In the genomic region with DNA sequence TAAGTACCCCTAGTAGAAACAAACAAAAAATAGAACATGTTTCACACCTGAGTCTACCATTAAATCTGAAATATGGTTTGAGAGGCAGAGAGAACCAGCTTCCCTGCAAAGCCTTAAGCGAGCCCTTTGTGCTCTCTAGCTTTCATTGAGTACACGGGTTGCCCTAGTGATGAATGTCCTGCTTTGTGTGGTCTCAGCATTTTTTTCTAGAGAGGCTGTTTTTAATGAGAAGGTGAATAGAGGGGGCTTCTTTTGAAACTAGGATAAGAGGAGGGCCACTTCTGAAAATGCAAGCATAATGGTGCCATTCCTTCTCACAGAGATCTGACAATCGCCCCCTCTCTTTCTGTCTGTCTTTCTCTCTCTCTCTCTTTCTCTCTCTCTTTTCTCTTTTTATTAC, we compare ENCODE assay signal across 30 cellular contexts.
DNase-seq lines count a peak whose midpoint lies in the region; ATAC-seq and TF ChIP-seq lines count a peak whose summit lies in the region.
"Had no signal": no experiment of that assay in that cellular context is flagged by ENCODE, and none has a peak within 500 bp of the region (broad histone marks: within the 10 kb centered on the region; RNA-seq: fewer than 3 reads in every experiment).

No MANE protein-coding gene starts in this region.

- peaks cover 47% of the 10 kb centered on the region for H3K4me1 Mint-ChIP-seq in WTC11
- H3K4me1 Mint-ChIP-seq: stimulated activated memory B cell treated with anti-CD40 and anti-IgM and Interleukin-4, amounts not matched to agents 10 μg/mL and 1 μg/mL and 100 μg/mL, for 72 hours had no signal

- no peaks in the 10 kb centered on the region for H3K36me3 Mint-ChIP-seq in WTC11
- H3K36me3 Mint-ChIP-seq: stimulated activated memory B cell treated with anti-CD40 and anti-IgM and Interleukin-4, amounts not matched to agents 10 μg/mL and 1 μg/mL and 100 μg/mL, for 72 hours had no signal

- H3K9ac ChIP-seq in HUES48 (ENCODE audit: low read depth, low read length) (no peak overlapping the region), parathyroid adenoma (no peak overlapping the region)
- H3K9ac ChIP-seq: BLaER1 treated with 17β-estradiol and CSF1 and Interleukin-3, amounts not matched to agents 10 nM and 100 nM had no signal

- ATAC-seq in WTC11 (peak; percentile 61), left lobe of liver (no peak), GM18858 (IDR thresholded peaks at IDR 0.05; ENCODE audit: unreplicated experiment) (no peak)
- ATAC-seq: activated CD8-positive, alpha-beta T cell treated with anti-CD3 and anti-CD28 coated beads, Interleukin-2, amount 10 ng/mL, durations not matched to agents 7 days and 5 days; esophagus mucosa; GM12878; HCT116; HepG2; stimulated activated memory B cell treated with anti-CD40 and anti-IgM and Interleukin-4, amounts not matched to agents 10 μg/mL and 1 μg/mL and 100 μg/mL, for 72 hours had no signal

- CTCF ChIA-PET in WTC11 (lab: Charles Lee) = interaction anchor here (0.6 to 1.3 kb wide), 4 partner anchors 30 to 165 kb away, joined by 3 to 7 read pairs (median 4); a partner anchor contains a TSS

- H3K27ac ChIP-seq in HUES48 (ENCODE audit: low read depth, low read length) (peak overlapping the region; percentile 50), parathyroid adenoma (peak overlapping the region; percentile 3)
- H3K27ac ChIP-seq: BLaER1 treated with 17β-estradiol and CSF1 and Interleukin-3, amounts not matched to agents 10 nM and 100 nM; SJCRH30; spleen; suprapubic skin; uterus had no signal

- 0 out of 2 replicates have a peak, but pooled peaks cover 1% of the 10 kb centered on the region for H3K9me3 Mint-ChIP-seq in WTC11

- H3K36me3 ChIP-seq in HUES48 (ENCODE audit: control insufficient read depth, insufficient read depth, low read length) = no peaks in the 10 kb centered on the region
- no peaks in the 10 kb centered on the region for H3K36me3 ChIP-seq in parathyroid adenoma (ENCODE audit: control insufficient read depth, insufficient read depth, low read length)
- H3K36me3 ChIP-seq: BLaER1 treated with 17β-estradiol and CSF1 and Interleukin-3, amounts not matched to agents 10 nM and 100 nM; SJCRH30; spleen; suprapubic skin; uterus had no signal

- H3K4me3 Mint-ChIP-seq in WTC11 = no peak overlapping the region
- H3K4me3 Mint-ChIP-seq: activated CD8-positive, alpha-beta T cell treated with anti-CD3 and anti-CD28 coated beads, Interleukin-2, amount 10 ng/mL, durations not matched to agents 7 days and 5 days; stimulated activated memory B cell treated with anti-CD40 and anti-IgM and Interleukin-4, amounts not matched to agents 10 μg/mL and 1 μg/mL and 100 μg/mL, for 72 hours had no signal

- no peak for TF ChIP-seq CTCF in WTC11 (IDR thresholded peaks at IDR 0.05)
- TF ChIP-seq CTCF in parathyroid adenoma (IDR thresholded peaks at IDR 0.05) = no peak

- H2AFZ ChIP-seq in parathyroid adenoma = peak overlapping the region; percentile 36

- H3K9me3 ChIP-seq in HUES48 (ENCODE audit: control insufficient read depth, insufficient read depth, low read length) = no peaks in the 10 kb centered on the region
- no peaks in the 10 kb centered on the region for H3K9me3 ChIP-seq in parathyroid adenoma (ENCODE audit: control insufficient read depth, low read length)
- H3K9me3 ChIP-seq: Caco-2, spleen, suprapubic skin, uterus had no signal

- H3K4me1 ChIP-seq in HUES48 (ENCODE audit: control insufficient read depth, insufficient read depth, low read length) (peaks cover 40% of the 10 kb centered on the region), parathyroid adenoma (peaks cover 33% of the 10 kb centered on the region)
- H3K4me1 ChIP-seq: Caco-2, suprapubic skin, uterus had no signal

- no peak overlapping the region for H3K4me2 ChIP-seq in parathyroid adenoma (ENCODE audit: low read length)
- H3K4me2 ChIP-seq: BLaER1 treated with 17β-estradiol and CSF1 and Interleukin-3, amounts not matched to agents 10 nM and 100 nM had no signal

- DNase-seq in WTC11 (ENCODE audit: low spot score) (no peak), globus pallidus (ENCODE audit: low spot score) (peak; percentile 40), DMS79 (lab: John Stamatoyannopoulos, UW) (no peak), left lobe of liver (ENCODE audit: low spot score) (no peak), NCI-H1694 treated with DMSO at 0.1 percent for 48 hours (lab: John Stamatoyannopoulos, UW) (no peak)
- DNase-seq: ACHN; activated CD4-positive, CD25-positive, alpha-beta regulatory T cell treated with anti-CD3 and anti-CD28 coated beads, Interleukin-2, amount 50 U/mL, for 72 hours; activated CD8-positive, alpha-beta T cell treated with anti-CD3 and anti-CD28 coated beads, Interleukin-2, amount 10 ng/mL, durations not matched to agents 7 days and 5 days; activated gamma-delta T cell; Caco-2; effector memory CD4-positive, alpha-beta T cell; foreskin melanocyte; Kasumi-1; NCI-H2029; NCI-H524; SJCRH30; spleen; stimulated activated CD4-positive, alpha-beta T cell treated with anti-CD3 and anti-CD28 coated beads, Interleukin-4, amount 100 ng/mL, for 1 hour; uterus had no signal

- no peaks in the 10 kb centered on the region for H3K79me2 ChIP-seq in parathyroid adenoma

- H3K4me3 ChIP-seq in HUES48 (ENCODE audit: low read depth, low read length) (no peak overlapping the region), parathyroid adenoma (ENCODE audit: low read depth, low read length) (no peak overlapping the region)
- H3K4me3 ChIP-seq: BLaER1 treated with 17β-estradiol and CSF1 and Interleukin-3, amounts not matched to agents 10 nM and 100 nM; GM12878; lung; SJCRH30; spleen; suprapubic skin; uterus had no signal

- no peaks in the 10 kb centered on the region for H3K27me3 Mint-ChIP-seq in WTC11 (ENCODE audit: low read depth)

- H3K27ac Mint-ChIP-seq in WTC11 = no peak overlapping the region
- H3K27ac Mint-ChIP-seq: activated CD8-positive, alpha-beta T cell treated with anti-CD3 and anti-CD28 coated beads, Interleukin-2, amount 10 ng/mL, durations not matched to agents 7 days and 5 days; stimulated activated memory B cell treated with anti-CD40 and anti-IgM and Interleukin-4, amounts not matched to agents 10 μg/mL and 1 μg/mL and 100 μg/mL, for 72 hours had no signal

- H3K27me3 ChIP-seq in HUES48 (ENCODE audit: control insufficient read depth, insufficient read depth, low read length) (no peaks in the 10 kb centered on the region), parathyroid adenoma (ENCODE audit: control insufficient read depth, insufficient read depth, low read length) (no peaks in the 10 kb centered on the region)
- H3K27me3 ChIP-seq: BLaER1 treated with 17β-estradiol and CSF1 and Interleukin-3, amounts not matched to agents 10 nM and 100 nM; SJCRH30; spleen; suprapubic skin; uterus had no signal

- POLR2A ChIA-PET in WTC11 (lab: Charles Lee) = interaction anchor here (0.9 kb wide), 1 partner anchor 17 kb away, joined by 3 read pairs; no protein-coding TSS in a partner anchor

TF ChIP-seq in WTC11, 78 proteins besides CTCF, POLR2A, EP300 and RAD21:
- TF ChIP-seq JAZF1 (CRISPR knock-in tag; IDR thresholded peaks at IDR 0.05) = no peak
- TF ChIP-seq, protein P1, sequence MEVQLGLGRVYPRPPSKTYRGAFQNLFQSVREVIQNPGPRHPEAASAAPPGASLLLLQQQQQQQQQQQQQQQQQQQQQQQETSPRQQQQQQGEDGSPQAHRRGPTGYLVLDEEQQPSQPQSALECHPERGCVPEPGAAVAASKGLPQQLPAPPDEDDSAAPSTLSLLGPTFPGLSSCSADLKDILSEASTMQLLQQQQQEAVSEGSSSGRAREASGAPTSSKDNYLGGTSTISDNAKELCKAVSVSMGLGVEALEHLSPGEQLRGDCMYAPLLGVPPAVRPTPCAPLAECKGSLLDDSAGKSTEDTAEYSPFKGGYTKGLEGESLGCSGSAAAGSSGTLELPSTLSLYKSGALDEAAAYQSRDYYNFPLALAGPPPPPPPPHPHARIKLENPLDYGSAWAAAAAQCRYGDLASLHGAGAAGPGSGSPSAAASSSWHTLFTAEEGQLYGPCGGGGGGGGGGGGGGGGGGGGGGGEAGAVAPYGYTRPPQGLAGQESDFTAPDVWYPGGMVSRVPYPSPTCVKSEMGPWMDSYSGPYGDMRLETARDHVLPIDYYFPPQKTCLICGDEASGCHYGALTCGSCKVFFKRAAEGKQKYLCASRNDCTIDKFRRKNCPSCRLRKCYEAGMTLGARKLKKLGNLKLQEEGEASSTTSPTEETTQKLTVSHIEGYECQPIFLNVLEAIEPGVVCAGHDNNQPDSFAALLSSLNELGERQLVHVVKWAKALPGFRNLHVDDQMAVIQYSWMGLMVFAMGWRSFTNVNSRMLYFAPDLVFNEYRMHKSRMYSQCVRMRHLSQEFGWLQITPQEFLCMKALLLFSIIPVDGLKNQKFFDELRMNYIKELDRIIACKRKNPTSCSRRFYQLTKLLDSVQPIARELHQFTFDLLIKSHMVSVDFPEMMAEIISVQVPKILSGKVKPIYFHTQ (CRISPR knock-in tag; IDR thresholded peaks at IDR 0.05) = no peak
TF ChIP-seq in WTC11: peak in this region for 0.
